Comparison of ENCODE assay signal across 24 cellular contexts in genomic region chr2:31049264-31049663, GRCh38.
"Had no signal": no experiment of that assay in that cellular context is flagged by ENCODE, and none has a peak within 500 bp of the region (broad histone marks: within the 10 kb centered on the region; RNA-seq: fewer than 3 reads in every experiment).

No MANE protein-coding gene starts in this region.

- ATAC-seq: activated CD4-positive, alpha-beta T cell treated with anti-CD3 and anti-CD28 coated beads for 36 hours; gastroesophageal sphincter; naive thymus-derived CD8-positive, alpha-beta T cell; right lobe of liver; stimulated activated naive CD8-positive, alpha-beta T cell treated with anti-CD3 and anti-CD28 coated beads, Interleukin-15, Interleukin-2, amounts not matched to agents 100 U/mL and 50 U/mL, for 24 hours had no signal

- H3K4me2 ChIP-seq: hepatocyte, neural progenitor cell had no signal

- H3K4me1 Mint-ChIP-seq: memory B cell; naive thymus-derived CD8-positive, alpha-beta T cell; neural progenitor cell had no signal

- H3K36me3 Mint-ChIP-seq: activated naive CD8-positive, alpha-beta T cell; memory B cell; naive thymus-derived CD8-positive, alpha-beta T cell; neural progenitor cell had no signal

- H3K9me3 ChIP-seq: gastroesophageal sphincter, right lobe of liver, testis, transverse colon had no signal

- H3K79me2 ChIP-seq: hepatocyte had no signal

- H3K9me3 Mint-ChIP-seq: memory B cell, neural progenitor cell had no signal

- H3K27me3 Mint-ChIP-seq: activated naive CD8-positive, alpha-beta T cell; memory B cell had no signal

- H3K4me3 Mint-ChIP-seq: activated CD4-positive, alpha-beta T cell treated with anti-CD3 and anti-CD28 coated beads for 36 hours; activated naive CD8-positive, alpha-beta T cell; memory B cell; naive thymus-derived CD8-positive, alpha-beta T cell; neural progenitor cell had no signal

- DNase-seq: activated CD4-positive, alpha-beta T cell treated with anti-CD3 and anti-CD28 coated beads for 36 hours; activated CD4-positive, CD25-positive, alpha-beta regulatory T cell; activated effector memory CD4-positive, alpha-beta T cell treated with Interleukin-2 at 50 U/mL for 16 hours; activated naive CD4-positive, alpha-beta T cell treated with Interleukin-2 at 50 U/mL for 16 hours; anterior cingulate cortex; dermis blood vessel endothelial cell; effector CD8-positive, alpha-beta T cell; erythroblast; naive thymus-derived CD8-positive, alpha-beta T cell; stimulated activated CD4-positive, alpha-beta T cell treated with anti-CD3 and anti-CD28 coated beads, Interleukin-12 subunit alpha, Interleukin-12 subunit beta, amount 100 ng/mL, for 4 hours; stimulated activated CD4-positive, alpha-beta T cell treated with anti-CD3 and anti-CD28 coated beads, Interleukin-4, amount 100 ng/mL, for 1 hour; stimulated activated naive CD8-positive, alpha-beta T cell treated with anti-CD3 and anti-CD28 coated beads, Interleukin-15, Interleukin-2, amounts not matched to agents 100 U/mL and 50 U/mL, for 24 hours; T-helper 2 cell; testis; transverse colon had no signal

- FAIRE-seq: colon, keratinocyte, urothelium cell line had no signal

- H3K4me1 ChIP-seq: gastroesophageal sphincter, neural progenitor cell, right lobe of liver, transverse colon had no signal

- H3K9ac ChIP-seq: neural progenitor cell had no signal

- H3K4me3 ChIP-seq: gastroesophageal sphincter, hepatocyte, neural progenitor cell, right lobe of liver, testis, transverse colon had no signal

- H2AFZ ChIP-seq: hepatocyte, neural progenitor cell had no signal

- H3K36me3 ChIP-seq: gastroesophageal sphincter, neural progenitor cell, right lobe of liver, transverse colon had no signal

- H3K27ac Mint-ChIP-seq: activated CD4-positive, alpha-beta T cell treated with anti-CD3 and anti-CD28 coated beads for 36 hours; activated naive CD8-positive, alpha-beta T cell; memory B cell; naive thymus-derived CD8-positive, alpha-beta T cell; neural progenitor cell had no signal

- H3K27ac ChIP-seq: gastroesophageal sphincter, hepatocyte, neural progenitor cell, right lobe of liver, testis, transverse colon had no signal

- H3K27me3 ChIP-seq: gastroesophageal sphincter, hepatocyte, neural progenitor cell, right lobe of liver, testis, transverse colon had no signal
